Comparison of ENCODE assay signal across 7 cellular contexts in genomic region chrX:2978639-2979038, GRCh38. TPM values are rescaled to one million over a fixed set of nuclear protein-coding genes. Genes with fewer than 3 reads are reported as not detected.
"Had no signal": no experiment of that assay in that cellular context is flagged by ENCODE, and none has a peak within 500 bp of the region (broad histone marks: within the 10 kb centered on the region; RNA-seq: fewer than 3 reads in every experiment).

No MANE protein-coding gene starts in this region.

RNA-seq across cellular contexts. Expression of gene ARSH, which starts 27.7 kb away (rescaled TPM):
- total RNA-seq: GM23248, GM23338, H1, H4, H7, H9, HFFc6 had no signal
- polyA plus RNA-seq: GM23248, GM23338, H1 had no signal
